In the genomic region with DNA sequence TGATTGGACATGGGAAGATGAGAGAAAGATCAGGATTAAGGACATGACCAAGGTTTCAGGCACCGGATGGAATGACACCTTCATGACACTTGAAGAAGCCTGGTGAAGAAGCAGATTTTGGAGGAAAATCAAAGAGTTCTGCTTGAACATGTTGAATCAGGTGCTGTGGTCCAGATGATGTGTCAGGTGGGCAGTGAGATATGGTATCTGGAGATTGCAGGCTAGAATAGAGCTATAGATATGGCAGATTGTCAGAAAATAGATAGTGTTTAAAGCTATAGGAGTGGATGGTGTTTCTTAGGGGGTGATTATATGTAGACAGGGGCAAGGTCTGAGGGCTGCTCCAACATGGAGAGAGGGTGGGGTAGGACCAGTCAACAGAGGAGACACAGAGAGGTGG, we compare ENCODE assay signal across 19 cellular contexts.
"Had no signal": no experiment of that assay in that cellular context is flagged by ENCODE, and none has a peak within 500 bp of the region (broad histone marks: within the 10 kb centered on the region; RNA-seq: fewer than 3 reads in every experiment).

No MANE protein-coding gene starts in this region.

- DNase-seq: Kasumi-1, MM.1S, NCI-H1092 treated with DMSO at 0.1 percent for 48 hours, NCI-H1436, NCI-H187, NCI-H2029, NCI-H2081 treated with DMSO at 0.1 percent for 48 hours, NCI-H2171, NCI-H226, NCI-H446, NCI-H510A, NCI-H524 treated with DMSO at 0.1 percent for 48 hours, NCI-H69, NCI-H774, Right ventricle myocardium superior, RPMI8226, SK-N-SH had no signal

- H3K27ac ChIP-seq: KMS-11 had no signal

- FAIRE-seq: RCC 7860 had no signal

- H3K9me3 ChIP-seq: SK-N-SH had no signal

- H3K4me2 ChIP-seq: KMS-11, SK-N-SH had no signal

- H3K9ac ChIP-seq: KMS-11, SK-N-SH had no signal
